In genomic region chr12:85350356-85350755, GRCh38 we compare ENCODE assay signal across 17 cellular contexts.
DNase-seq lines count a peak whose midpoint lies in the region; ATAC-seq and TF ChIP-seq lines count a peak whose summit lies in the region.
"Had no signal": no experiment of that assay in that cellular context is flagged by ENCODE, and none has a peak within 500 bp of the region (broad histone marks: within the 10 kb centered on the region; RNA-seq: fewer than 3 reads in every experiment).

No MANE protein-coding gene starts in this region.

- no peaks in the 10 kb centered on the region for H3K36me3 Mint-ChIP-seq in nephron progenitor cell (ENCODE audit: low read depth)
- H3K36me3 Mint-ChIP-seq: CD14-positive monocyte had no signal

- H3K4me3 Mint-ChIP-seq in nephron progenitor cell, result no peak overlapping the region
- H3K4me3 Mint-ChIP-seq: CD14-positive monocyte had no signal

- TF ChIP-seq CTCF in nephron progenitor cell (IDR thresholded peaks at IDR 0.05) (no peak), GM10266 (IDR thresholded peaks at IDR 0.05; ENCODE audit: control insufficient read depth, insufficient read depth, low read depth, missing control alignments) (no peak)

- DNase-seq in D341Med (ENCODE audit: low spot score) (peak; percentile 15), NCI-H2227 (lab: John Stamatoyannopoulos, UW; ENCODE audit: unreplicated experiment) (peak; percentile 84), SK-N-DZ (ENCODE audit: low spot score) (peak; percentile 50), nephron progenitor cell (no peak), GM10266 (ENCODE audit: extremely low spot score) (no peak)
- DNase-seq: AML-193, COR-L47, H7, NCI-H1436 treated with DMSO at 0.1 percent for 48 hours, NCI-H2029 treated with DMSO at 0.1 percent for 48 hours, NCI-H526, RPMI8226, SIG-M5 had no signal

- H3K9me3 Mint-ChIP-seq in nephron progenitor cell, result no peaks in the 10 kb centered on the region
- H3K9me3 Mint-ChIP-seq: CD14-positive monocyte had no signal

- ATAC-seq in HG02763 (IDR thresholded peaks at IDR 0.05; ENCODE audit: unreplicated experiment) (no peak), HG03280 (IDR thresholded peaks at IDR 0.05; ENCODE audit: unreplicated experiment) (no peak)
- ATAC-seq: K562 had no signal

- H3K4me1 Mint-ChIP-seq in nephron progenitor cell, result peaks cover 20% of the 10 kb centered on the region
- H3K4me1 Mint-ChIP-seq: CD14-positive monocyte had no signal

- H3K27ac Mint-ChIP-seq in nephron progenitor cell, result peak overlapping the region; percentile 18
- H3K27ac Mint-ChIP-seq: CD14-positive monocyte had no signal

- H3K27me3 Mint-ChIP-seq in nephron progenitor cell (ENCODE audit: low read depth, poor library complexity), result peaks cover 4% of the 10 kb centered on the region

Comparison
In these comparisons a context has a peak if more than half of its experiments do, and no peak if none do; other contexts are left out.
1. DNase-seq: peak in D341Med (single experiment), NCI-H2227 (single experiment) and SK-N-DZ (single experiment); none in nephron progenitor cell (single experiment) and GM10266 (single experiment).